In the genomic region with DNA sequence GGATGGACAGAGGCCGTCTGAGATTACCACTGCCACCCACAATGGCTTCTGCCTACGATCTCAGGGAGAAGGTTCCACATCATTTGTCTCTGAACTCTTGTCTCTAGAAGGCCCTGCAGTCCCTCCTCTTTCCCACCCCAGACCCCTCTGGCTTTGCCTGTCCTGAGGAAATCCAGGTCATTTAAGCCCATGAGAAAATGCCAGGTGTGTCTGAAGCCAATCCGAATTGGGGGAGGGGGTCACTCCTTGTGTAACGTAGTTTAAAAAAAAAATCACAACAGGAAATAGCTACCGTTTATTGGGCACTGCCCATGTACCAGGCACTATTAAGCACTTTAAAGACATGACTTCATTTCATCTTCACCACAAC, we compare ENCODE assay signal across 31 cellular contexts. TPM values are rescaled to one million over a fixed set of nuclear protein-coding genes. Genes with fewer than 3 reads are reported as not detected.
DNase-seq lines count a peak whose midpoint lies in the region; ATAC-seq, FAIRE-seq and TF ChIP-seq lines count a peak whose summit lies in the region.
"Had no signal": no experiment of that assay in that cellular context is flagged by ENCODE, and none has a peak within 500 bp of the region (broad histone marks: within the 10 kb centered on the region; RNA-seq: fewer than 3 reads in every experiment).

No MANE protein-coding gene starts in this region.

- H3K4me3 ChIP-seq in heart left ventricle (no peak overlapping the region), bronchial epithelial cell (ENCODE audit: low read depth, low read length) (no peak overlapping the region), suprapubic skin (no peak overlapping the region)
- H3K4me3 ChIP-seq: dorsolateral prefrontal cortex, gastroesophageal sphincter, MG63, SJCRH30, vagina had no signal

- no peaks in the 10 kb centered on the region for H3K4me1 Mint-ChIP-seq in naive thymus-derived CD8-positive, alpha-beta T cell
- H3K4me1 Mint-ChIP-seq in activated CD4-positive, alpha-beta memory T cell treated with anti-CD3 and anti-CD28 coated beads for 36 hours (ENCODE audit: low read depth): no peaks in the 10 kb centered on the region
- H3K4me1 Mint-ChIP-seq: activated B cell treated with CpG ODN at 0.5 μM for 24 hours; activated naive CD8-positive, alpha-beta T cell treated with anti-CD3 and anti-CD28 coated beads, Interleukin-2, amount 10 ng/mL, durations not matched to agents 7 days and 5 days; immature natural killer cell; naive B cell; stimulated activated naive B cell treated with anti-CD40 and anti-IgM and Interleukin-4, amounts not matched to agents 10 μg/mL and 1 μg/mL and 100 μg/mL, for 72 hours had no signal

- ATAC-seq in heart left ventricle: no peak
- no peak for ATAC-seq in Right ventricle myocardium superior (ENCODE audit: poor library complexity)
- ATAC-seq in left colon: peak; percentile 34
- no peak for ATAC-seq in naive thymus-derived CD8-positive, alpha-beta T cell
- ATAC-seq: stimulated activated naive B cell treated with anti-CD40 and anti-IgM and Interleukin-4, amounts not matched to agents 10 μg/mL and 1 μg/mL and 100 μg/mL, for 72 hours had no signal

- no peak overlapping the region for H3K4me3 Mint-ChIP-seq in naive thymus-derived CD8-positive, alpha-beta T cell
- no peak overlapping the region for H3K4me3 Mint-ChIP-seq in activated CD4-positive, alpha-beta memory T cell treated with anti-CD3 and anti-CD28 coated beads for 36 hours
- H3K4me3 Mint-ChIP-seq: activated B cell treated with CpG ODN at 0.5 μM for 24 hours; activated naive CD8-positive, alpha-beta T cell treated with anti-CD3 and anti-CD28 coated beads, Interleukin-2, amount 10 ng/mL, durations not matched to agents 7 days and 5 days; activated T-cell treated with anti-CD3 and anti-CD28 coated beads, Interleukin-2, amount 50 U/mL, for 24 hours; CD4-positive, alpha-beta T cell; H9; immature natural killer cell; mesothelial cell of epicardium; naive B cell; stimulated activated naive B cell treated with anti-CD40 and anti-IgM and Interleukin-4, amounts not matched to agents 10 μg/mL and 1 μg/mL and 100 μg/mL, for 72 hours had no signal

- peak overlapping the region in 1 of 10 donors; percentile 18 for H3K27ac Mint-ChIP-seq in naive thymus-derived CD8-positive, alpha-beta T cell
- no peak overlapping the region for H3K27ac Mint-ChIP-seq in activated CD4-positive, alpha-beta memory T cell treated with anti-CD3 and anti-CD28 coated beads for 36 hours
- H3K27ac Mint-ChIP-seq: activated B cell treated with CpG ODN at 0.5 μM for 24 hours; activated naive CD8-positive, alpha-beta T cell treated with anti-CD3 and anti-CD28 coated beads, Interleukin-2, amount 10 ng/mL, durations not matched to agents 7 days and 5 days; activated T-cell treated with anti-CD3 and anti-CD28 coated beads, Interleukin-2, amount 50 U/mL, for 24 hours; CD4-positive, alpha-beta T cell; H9; immature natural killer cell; naive B cell; stimulated activated naive B cell treated with anti-CD40 and anti-IgM and Interleukin-4, amounts not matched to agents 10 μg/mL and 1 μg/mL and 100 μg/mL, for 72 hours had no signal

- 69 to 77% (median 71%) methylated on average over 5 of the region's 5 CpGs for WGBS in heart left ventricle, 4 donors
- 64% methylated on average over 5 of the region's 5 CpGs for WGBS in suprapubic skin

- peak; percentile 47 for FAIRE-seq in bronchial epithelial cell (lab: Jason Lieb, UNC)

- H3K36me3 ChIP-seq in heart left ventricle (no peaks in the 10 kb centered on the region), bronchial epithelial cell (ENCODE audit: control insufficient read depth, insufficient read depth, low read length) (no peaks in the 10 kb centered on the region), suprapubic skin (no peaks in the 10 kb centered on the region)
- H3K36me3 ChIP-seq: gastroesophageal sphincter, MG63, SJCRH30, vagina had no signal

- intact Hi-C loops in heart left ventricle (cut with DNase I) (no loop called here), Right ventricle myocardium superior (cut with DNase I) (no loop called here), left colon (cut with DNase I, micrococcal nuclease) (no loop called here)
- intact Hi-C loops in activated CD4-positive, alpha-beta memory T cell treated with anti-CD3 and anti-CD28 coated beads for 36 hours (cut with micrococcal nuclease): no loop called here

- H3K27me3 ChIP-seq in heart left ventricle: peaks cover 0 to 5% (median 0%) of the 10 kb centered on the region in 9 donors
- H3K27me3 ChIP-seq in bronchial epithelial cell (ENCODE audit: control insufficient read depth, insufficient read depth, low read length): no peaks in the 10 kb centered on the region
- no peaks in the 10 kb centered on the region for H3K27me3 ChIP-seq in suprapubic skin
- H3K27me3 ChIP-seq: MG63, vagina had no signal

- H3K9me3 ChIP-seq in heart left ventricle (no peaks in the 10 kb centered on the region), suprapubic skin (no peaks in the 10 kb centered on the region)
- H3K9me3 ChIP-seq: gastroesophageal sphincter, MG63, SJCRH30, vagina had no signal

- TF ChIP-seq EP300 in suprapubic skin (IDR thresholded peaks at IDR 0.05): no peak

- no peak for TF ChIP-seq CTCF in heart left ventricle (IDR thresholded peaks at IDR 0.05)
- TF ChIP-seq CTCF in bronchial epithelial cell (IDR thresholded peaks at IDR 0.05; ENCODE audit: insufficient read depth, low read length, severe bottlenecking): no peak
- no peak for TF ChIP-seq CTCF in suprapubic skin (IDR thresholded peaks at IDR 0.05)

- CTCF ChIA-PET in activated CD4-positive, alpha-beta memory T cell treated with anti-CD3 and anti-CD28 coated beads for 36 hours (lab: Charles Lee): no interaction called here

- H3K27ac ChIP-seq in heart left ventricle: peak overlapping the region in 10 of 12 donors; percentile 44 to 83 (median 74)
- peak overlapping the region; percentile 66 for H3K27ac ChIP-seq in suprapubic skin
- H3K27ac ChIP-seq: dorsolateral prefrontal cortex, gastroesophageal sphincter, SJCRH30, vagina had no signal

- peaks cover 0 to 21% (median 13%) of the 10 kb centered on the region in 12 donors for H3K4me1 ChIP-seq in heart left ventricle
- H3K4me1 ChIP-seq in suprapubic skin: peaks cover 44% of the 10 kb centered on the region
- H3K4me1 ChIP-seq: SJCRH30 had no signal

- POLR2A ChIA-PET in naive thymus-derived CD8-positive, alpha-beta T cell (lab: Charles Lee): no interaction called here
- POLR2A ChIA-PET in activated CD4-positive, alpha-beta memory T cell treated with anti-CD3 and anti-CD28 coated beads for 36 hours (lab: Charles Lee): no interaction called here

- peaks cover 1 to 31% (median 20%) of the 10 kb centered on the region in 5 donors for H3K27me3 Mint-ChIP-seq in naive thymus-derived CD8-positive, alpha-beta T cell
- H3K27me3 Mint-ChIP-seq in activated CD4-positive, alpha-beta memory T cell treated with anti-CD3 and anti-CD28 coated beads for 36 hours: peaks cover 35% of the 10 kb centered on the region

- no peaks in the 10 kb centered on the region for H3K36me3 Mint-ChIP-seq in naive thymus-derived CD8-positive, alpha-beta T cell
- H3K36me3 Mint-ChIP-seq in activated CD4-positive, alpha-beta memory T cell treated with anti-CD3 and anti-CD28 coated beads for 36 hours: no peaks in the 10 kb centered on the region
- H3K36me3 Mint-ChIP-seq: activated naive CD8-positive, alpha-beta T cell treated with anti-CD3 and anti-CD28 coated beads, Interleukin-2, amount 10 ng/mL, durations not matched to agents 7 days and 5 days; immature natural killer cell; mesothelial cell of epicardium; naive B cell; stimulated activated naive B cell treated with anti-CD40 and anti-IgM and Interleukin-4, amounts not matched to agents 10 μg/mL and 1 μg/mL and 100 μg/mL, for 72 hours had no signal

- no peak for DNase-seq in heart left ventricle
- DNase-seq in Right ventricle myocardium superior: no peak
- DNase-seq in bronchial epithelial cell (ENCODE audit: low read depth): no peak
- no peak for DNase-seq in left colon
- no peak for DNase-seq in suprapubic skin (ENCODE audit: low spot score in 2 of 2)
- DNase-seq in naive thymus-derived CD8-positive, alpha-beta T cell: no peak
- DNase-seq in NCI-H1436 treated with DMSO at 0.1 percent for 48 hours (lab: John Stamatoyannopoulos, UW): no peak
- DNase-seq in activated CD4-positive, alpha-beta memory T cell treated with anti-CD3 and anti-CD28 coated beads for 36 hours: no peak
- DNase-seq: activated B cell treated with CpG ODN at 0.5 μM for 24 hours; activated CD4-positive, alpha-beta T cell treated with anti-CD3 and anti-CD28 coated beads, Interleukin-2, amount 50 U/mL, for 1 hour; activated effector memory CD4-positive, alpha-beta T cell treated with anti-CD3 and anti-CD28 coated beads, Interleukin-2, amount 50 U/mL, for 16 hours; activated naive CD8-positive, alpha-beta T cell treated with anti-CD3 and anti-CD28 coated beads, Interleukin-2, amount 10 ng/mL, durations not matched to agents 7 days and 5 days; activated T-cell treated with anti-CD3 and anti-CD28 coated beads, Interleukin-2, amount 50 U/mL, for 24 hours; CD4-positive, alpha-beta T cell; DMS79 treated with DMSO at 0.1 percent for 48 hours; GDM1; H9; immature natural killer cell; KBM-7; MG63; naive B cell; NCI-H1417; NCI-H2081; NCI-H69; SJCRH30; stimulated activated naive B cell treated with anti-CD40 and anti-IgM and Interleukin-4, amounts not matched to agents 10 μg/mL and 1 μg/mL and 100 μg/mL, for 72 hours had no signal

- TF ChIP-seq POLR2A in heart left ventricle (IDR thresholded peaks at IDR 0.05) (no peak), suprapubic skin (IDR thresholded peaks at IDR 0.05) (no peak)

- H3K9me3 Mint-ChIP-seq in naive thymus-derived CD8-positive, alpha-beta T cell: no peaks in the 10 kb centered on the region
- no peaks in the 10 kb centered on the region for H3K9me3 Mint-ChIP-seq in activated CD4-positive, alpha-beta memory T cell treated with anti-CD3 and anti-CD28 coated beads for 36 hours
- H3K9me3 Mint-ChIP-seq: activated B cell treated with CpG ODN at 0.5 μM for 24 hours; activated naive CD8-positive, alpha-beta T cell treated with anti-CD3 and anti-CD28 coated beads, Interleukin-2, amount 10 ng/mL, durations not matched to agents 7 days and 5 days; activated T-cell treated with anti-CD3 and anti-CD28 coated beads, Interleukin-2, amount 50 U/mL, for 24 hours; CD4-positive, alpha-beta T cell; H9; immature natural killer cell; mesothelial cell of epicardium; naive B cell; stimulated activated naive B cell treated with anti-CD40 and anti-IgM and Interleukin-4, amounts not matched to agents 10 μg/mL and 1 μg/mL and 100 μg/mL, for 72 hours had no signal

RNA-seq across cellular contexts. Expression of gene MYOM3, which starts 7.5 kb away (rescaled TPM):
- total RNA-seq in heart left ventricle (100 to 1,000 TPM; 230 to 379 (median 288) TPM), Right ventricle myocardium superior (396 TPM), bronchial epithelial cell (under 0.01 and 0.13 TPM in 2 replicates), left colon (1 to 10 TPM; 4.1 to 4.2 TPM), suprapubic skin (1 to 10 TPM; 1.5 to 2.3 (median 2.1) TPM)
- polyA plus RNA-seq in heart left ventricle: 100 to 1,000 TPM in 1 of 2 donors, 10 to 100 TPM in 1; 76.7 to 327 TPM
- total RNA-seq in naive thymus-derived CD8-positive, alpha-beta T cell: not detected
- not detected for polyA plus RNA-seq in naive thymus-derived CD8-positive, alpha-beta T cell
- not detected for total RNA-seq in activated CD4-positive, alpha-beta memory T cell treated with anti-CD3 and anti-CD28 coated beads for 36 hours
- total RNA-seq: activated B cell treated with CpG ODN at 0.5 μM for 24 hours; activated naive CD8-positive, alpha-beta T cell treated with anti-CD3 and anti-CD28 coated beads, Interleukin-2, amount 10 ng/mL, durations not matched to agents 7 days and 5 days; CD4-positive, alpha-beta T cell; SJCRH30 had no signal
- polyA plus RNA-seq: immature natural killer cell had no signal

RNA-seq across cellular contexts. Expression of gene IL22RA1, which starts 23.5 kb away (rescaled TPM):
- total RNA-seq in heart left ventricle (1 to 10 TPM in 1 of 9 donors, under 1 TPM in 5, not detected in 3; 0.19 to 1.3 (median 0.49) TPM), Right ventricle myocardium superior (0.16 TPM), bronchial epithelial cell (0.26 and 1.5 TPM in 2 replicates), left colon (10 to 100 TPM; 26.6 to 40.0 TPM), suprapubic skin (10 to 100 TPM; 16.6 to 36.4 (median 27.8) TPM)
- under 1 TPM; 0.04 to 0.12 TPM for polyA plus RNA-seq in heart left ventricle
- not detected for total RNA-seq in naive thymus-derived CD8-positive, alpha-beta T cell
- polyA plus RNA-seq in naive thymus-derived CD8-positive, alpha-beta T cell: not detected
- not detected for total RNA-seq in activated CD4-positive, alpha-beta memory T cell treated with anti-CD3 and anti-CD28 coated beads for 36 hours
- total RNA-seq: CD4-positive, alpha-beta T cell; pulmonary artery endothelial cell; SJCRH30 had no signal
- polyA plus RNA-seq: immature natural killer cell had no signal

Comparison
In these comparisons a context has a peak if more than half of its experiments do, and no peak if none do; other contexts are left out.
1. RNA of gene MYOM3, which starts 7.5 kb away (total RNA-seq): 396 TPM in Right ventricle myocardium superior (single experiment) and 230 to 379 TPM in heart left ventricle; 4.1 to 4.2 TPM in left colon, 1.5 to 2.3 TPM in suprapubic skin, not detected in naive thymus-derived CD8-positive, alpha-beta T cell, under 0.01 to 0.13 TPM in bronchial epithelial cell and not detected in activated CD4-positive, alpha-beta memory T cell treated with anti-CD3 and anti-CD28 coated beads for 36 hours; every median in the first group is over 10 times any median in the second.